In the genomic region with DNA sequence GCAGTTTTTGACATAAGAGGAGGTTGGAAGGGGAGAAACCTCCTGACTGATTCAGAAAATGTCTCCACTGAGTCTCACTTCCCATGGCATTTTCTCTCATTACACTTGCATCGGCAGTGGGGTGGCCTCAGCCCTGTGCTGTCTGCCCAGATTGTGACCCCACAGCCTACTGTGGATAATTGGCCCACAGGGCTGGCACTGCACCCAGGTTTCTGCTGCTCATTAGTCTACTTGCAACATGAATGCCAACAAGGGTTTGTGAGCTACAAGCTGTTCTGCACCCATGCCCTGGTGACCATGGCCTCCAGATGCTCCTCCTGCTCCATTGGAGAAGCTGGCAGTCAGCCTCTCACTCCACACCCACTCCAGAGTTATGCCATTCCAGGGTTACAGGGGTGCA, we compare ENCODE assay signal across 16 cellular contexts.
"Had no signal": no experiment of that assay in that cellular context is flagged by ENCODE, and none has a peak within 500 bp of the region (broad histone marks: within the 10 kb centered on the region; RNA-seq: fewer than 3 reads in every experiment).

No MANE protein-coding gene starts in this region.

- H3K27ac Mint-ChIP-seq: activated CD4-positive, alpha-beta memory T cell treated with anti-CD3 and anti-CD28 coated beads, Interleukin-2, amount 10 ng/mL, durations not matched to agents 7 days and 5 days; activated naive CD4-positive, alpha-beta T cell treated with anti-CD3 and anti-CD28 coated beads, Interleukin-2, amount 50 U/mL, for 72 hours; stimulated activated naive B cell treated with anti-CD40 and anti-IgM and Interleukin-4, amounts not matched to agents 10 μg/mL and 1 μg/mL and 100 μg/mL, for 72 hours; T-helper 17 cell had no signal

- H3K36me3 Mint-ChIP-seq: activated naive CD4-positive, alpha-beta T cell treated with anti-CD3 and anti-CD28 coated beads, Interleukin-2, amount 50 U/mL, for 72 hours had no signal

- H3K4me3 ChIP-seq: body of pancreas, hepatocyte, pancreas, SJCRH30 had no signal

- H3K36me3 ChIP-seq: pancreas, SJCRH30 had no signal

- DNase-seq: activated CD4-positive, alpha-beta memory T cell treated with anti-CD3 and anti-CD28 coated beads, Interleukin-2, amount 10 ng/mL, durations not matched to agents 7 days and 5 days; activated CD4-positive, alpha-beta T cell treated with anti-CD3 and anti-CD28 coated beads for 4 hours; activated effector memory CD4-positive, alpha-beta T cell treated with anti-CD3 and anti-CD28 coated beads, Interleukin-2, amount 50 U/mL, for 16 hours; activated T-cell treated with anti-CD3 and anti-CD28 coated beads, Interleukin-2, amount 50 U/mL, for 4 hours; body of pancreas; central memory CD4-positive, alpha-beta T cell; effector memory CD4-positive, alpha-beta T cell; SJCRH30; stimulated activated CD4-positive, alpha-beta T cell treated with anti-CD3 and anti-CD28 coated beads, Interleukin-2, amount 100 ng/mL, for 48 hours; stimulated activated naive B cell treated with anti-CD40 and anti-IgM and Interleukin-4, amounts not matched to agents 10 μg/mL and 1 μg/mL and 100 μg/mL, for 72 hours; T-helper 17 cell; trophoblast cell had no signal

- H3K27me3 Mint-ChIP-seq: T-helper 17 cell had no signal

- H3K9me3 Mint-ChIP-seq: activated CD4-positive, alpha-beta memory T cell treated with anti-CD3 and anti-CD28 coated beads, Interleukin-2, amount 10 ng/mL, durations not matched to agents 7 days and 5 days had no signal

- H3K4me3 Mint-ChIP-seq: activated CD4-positive, alpha-beta memory T cell treated with anti-CD3 and anti-CD28 coated beads, Interleukin-2, amount 10 ng/mL, durations not matched to agents 7 days and 5 days; activated T-cell treated with anti-CD3 and anti-CD28 coated beads, Interleukin-2, amount 50 U/mL, for 4 hours; stimulated activated naive B cell treated with anti-CD40 and anti-IgM and Interleukin-4, amounts not matched to agents 10 μg/mL and 1 μg/mL and 100 μg/mL, for 72 hours; T-helper 17 cell; WTC11 had no signal

- H3K9me3 ChIP-seq: body of pancreas, pancreas, SJCRH30 had no signal

- H3K4me1 Mint-ChIP-seq: activated CD4-positive, alpha-beta memory T cell treated with anti-CD3 and anti-CD28 coated beads, Interleukin-2, amount 10 ng/mL, durations not matched to agents 7 days and 5 days; stimulated activated naive B cell treated with anti-CD40 and anti-IgM and Interleukin-4, amounts not matched to agents 10 μg/mL and 1 μg/mL and 100 μg/mL, for 72 hours; T-helper 17 cell had no signal

- H3K27ac ChIP-seq: body of pancreas, hepatocyte, pancreas, SJCRH30 had no signal

- H3K4me1 ChIP-seq: SJCRH30 had no signal

- FAIRE-seq: pancreas had no signal

- ATAC-seq: activated naive CD4-positive, alpha-beta T cell treated with anti-CD3 and anti-CD28 coated beads, Interleukin-2, amount 50 U/mL, for 72 hours; activated T-cell treated with anti-CD3 and anti-CD28 coated beads, Interleukin-2, amount 50 U/mL, for 4 hours; body of pancreas; pancreas; stimulated activated naive B cell treated with anti-CD40 and anti-IgM and Interleukin-4, amounts not matched to agents 10 μg/mL and 1 μg/mL and 100 μg/mL, for 72 hours; T-helper 17 cell; WTC11 had no signal

- H3K27me3 ChIP-seq: body of pancreas, hepatocyte, pancreas, SJCRH30 had no signal
